ENCODE assay signal across 8 cellular contexts in genomic region chr16:87581867-87582220, GRCh38. TPM values are rescaled to one million over a fixed set of nuclear protein-coding genes. Genes with fewer than 3 reads are reported as not detected.
DNase-seq lines count a peak whose midpoint lies in the region; ATAC-seq and TF ChIP-seq lines count a peak whose summit lies in the region.

No MANE protein-coding gene starts in this region.

- 3 to 6% methylated on average over 5 of the region's 5 CpGs for WGBS in aorta, 2 donors

- H3K27ac ChIP-seq in dorsolateral prefrontal cortex (peak overlapping the region in 31 of 59 donors; percentile 0 to 89 (median 60)), aorta (ENCODE audit: low read depth in 1 of 2, low read length in 2 of 2) (peak overlapping the region in 1 of 2 donors; percentile 82)

- no peaks in the 10 kb centered on the region for H3K9me3 ChIP-seq in aorta (ENCODE audit: control insufficient read depth, low read length)

- H3K4me3 ChIP-seq in dorsolateral prefrontal cortex, result no peak overlapping the region
- no peak overlapping the region for H3K4me3 ChIP-seq in aorta (ENCODE audit: low read length in 2 of 2)

- no peak for TF ChIP-seq CTCF in dorsolateral prefrontal cortex (IDR thresholded peaks at IDR 0.05 in 54 of 56, conservative IDR thresholded peaks at IDR 0.05 in 2 of 56; ENCODE audit: low read depth in 1 of 56, partially characterized antibody in 56 of 56)

- H3K4me1 ChIP-seq in aorta (ENCODE audit: control insufficient read depth in 1 of 2, insufficient read depth in 2 of 2, low read length in 2 of 2), result no peaks in the 10 kb centered on the region

- intact Hi-C loops in dorsolateral prefrontal cortex (cut with DNase I) (no loop called here), aorta (cut with DNase I) (loop anchor here in 1 of 2 donors (5.0 kb wide), 1 partner anchor 120 kb away; no protein-coding TSS in a partner anchor)

- peak; percentile 18 for DNase-seq in DMS53 (lab: John Stamatoyannopoulos, UW)
- DNase-seq in DMS53 treated with DMSO at 0.1 percent for 48 hours (lab: John Stamatoyannopoulos, UW; ENCODE audit: unreplicated experiment), result no peak
- no peak for DNase-seq in dorsolateral prefrontal cortex
- peak; percentile 75 to 97 for DNase-seq in lung microvascular endothelial cell (ENCODE audit: low read depth in 2 of 2)
- peak; percentile 89 for DNase-seq in aorta
- no peak for DNase-seq in NCI-H2107 treated with DMSO at 0.1 percent for 48 hours (lab: John Stamatoyannopoulos, UW; ENCODE audit: unreplicated experiment)
- DNase-seq in SKM-1 treated with dmso at 0.1 percent for 144 hours (lab: John Stamatoyannopoulos, UW; ENCODE audit: unreplicated experiment), result no peak

- ATAC-seq in aorta (ENCODE audit: low FRiP score) (peak; percentile 90), GM19455 (IDR thresholded peaks at IDR 0.05; ENCODE audit: unreplicated experiment) (no peak)

- peaks cover 0 to 34% (median 0%) of the 10 kb centered on the region in 45 donors for H3K27me3 ChIP-seq in dorsolateral prefrontal cortex
- H3K27me3 ChIP-seq in aorta (ENCODE audit: control insufficient read depth in 1 of 2, insufficient read depth in 2 of 2, low read length in 1 of 2), result no peaks in the 10 kb centered on the region

- no peaks in the 10 kb centered on the region for H3K36me3 ChIP-seq in aorta (ENCODE audit: control insufficient read depth in 1 of 2, insufficient read depth in 2 of 2, low read length in 1 of 2)

RNA-seq across cellular contexts. Expression of gene JPH3, which starts 20.5 kb away (rescaled TPM):
- 100 to 1,000 TPM in 114 of 120 experiments, 10 to 100 TPM in 6; 37.8 to 246 (median 142) TPM for total RNA-seq in dorsolateral prefrontal cortex
- 0.20 and 0.65 TPM in 2 replicates for total RNA-seq in lung microvascular endothelial cell
- total RNA-seq in aorta, result under 1 TPM; 0.21 to 0.26 TPM
- not detected for polyA plus RNA-seq in aorta

Comparison
In these comparisons a context has a peak if more than half of its experiments do, and no peak if none do; other contexts are left out.
1. DNase-seq: peak in DMS53 (single experiment), lung microvascular endothelial cell (2 of 2) and aorta (2 of 2); none in DMS53 treated with DMSO at 0.1 percent for 48 hours (single experiment), dorsolateral prefrontal cortex (0 of 10), NCI-H2107 treated with DMSO at 0.1 percent for 48 hours (single experiment) and SKM-1 treated with dmso at 0.1 percent for 144 hours (single experiment).
2. RNA of gene JPH3, which starts 20.5 kb away (total RNA-seq): 37.8 to 246 TPM in dorsolateral prefrontal cortex; 0.21 to 0.26 TPM in aorta and 0.20 to 0.65 TPM in lung microvascular endothelial cell; every median in the first group is over 10 times any median in the second.